Comparison of ENCODE assay signal across 1 cellular context in genomic region chr7:44396931-44397525, GRCh38.
TF ChIP-seq lines count a peak whose summit lies in the region.

No MANE protein-coding gene starts in this region.

TF ChIP-seq in IMR-90, 13 proteins besides CTCF, POLR2A, EP300 and RAD21 (continued from another document):
- TF ChIP-seq MAZ (IDR thresholded peaks at IDR 0.05; ENCODE audit: borderline replicate concordance, low read depth, low read length) (no peak), NFE2L2 (IDR thresholded peaks at IDR 0.05; ENCODE audit: low read depth, low read length) (no peak), ELK1 (IDR thresholded peaks at IDR 0.05; ENCODE audit: borderline replicate concordance, low read depth, low read length) (no peak), USF2 (IDR thresholded peaks at IDR 0.05; ENCODE audit: low read depth, low read length) (peak; percentile 83), MAFK (IDR thresholded peaks at IDR 0.05; ENCODE audit: low read depth, low read length) (no peak), CHD1 (IDR thresholded peaks at IDR 0.05; ENCODE audit: low read depth, low read length) (no peak), SMC3 (IDR thresholded peaks at IDR 0.05; ENCODE audit: low read depth, low read length) (no peak), FOS (IDR thresholded peaks at IDR 0.05; ENCODE audit: low read depth, low read length) (no peak)
